ENCODE assay signal across 3 cellular contexts in genomic region chr13:44763604-44764311, GRCh38.
TF ChIP-seq lines count a peak whose summit lies in the region.

No MANE protein-coding gene starts in this region.

TF ChIP-seq in GM23338, 12 proteins besides CTCF, POLR2A, EP300 and RAD21:
- TF ChIP-seq ZNF114 (CRISPR knock-in tag; IDR thresholded peaks at IDR 0.05) = no peak
- no peak for TF ChIP-seq EZH2 (IDR thresholded peaks at IDR 0.05; ENCODE audit: low read depth, unreplicated experiment)
- TF ChIP-seq NANOG (IDR thresholded peaks at IDR 0.05; ENCODE audit: borderline replicate concordance) = no peak
- TF ChIP-seq ZNF331 (CRISPR knock-in tag; IDR thresholded peaks at IDR 0.05; ENCODE audit: low read depth) = no peak
- TF ChIP-seq REST (IDR thresholded peaks at IDR 0.05; ENCODE audit: unreplicated experiment) = no peak
TF ChIP-seq in GM23338: peak in this region for 0.

TF ChIP-seq in H1, 55 proteins besides CTCF, POLR2A, EP300 and RAD21:
- no peak for TF ChIP-seq KDM5A (IDR thresholded peaks at IDR 0.05; ENCODE audit: low read length)
- no peak for TF ChIP-seq GTF2F1 (IDR thresholded peaks at IDR 0.05; ENCODE audit: borderline replicate concordance, low read depth, low read length)
- TF ChIP-seq NANOG (IDR thresholded peaks at IDR 0.05; ENCODE audit: insufficient read depth, low read depth, low read length, poor library complexity, severe bottlenecking) = no peak
- TF ChIP-seq MAX (IDR thresholded peaks at IDR 0.05) = 0 out of 2 replicates have a peak, but pooled peaks have one; percentile 48
- TF ChIP-seq SIN3A (conservative IDR thresholded peaks at IDR 0.05 in 1 of 2, IDR thresholded peaks at IDR 0.05 in 1 of 2; ENCODE audit: low read depth in 1 of 2, low read length in 2 of 2) = no peak
- 0 out of 2 replicates have a peak, but pooled peaks have one; percentile 25 for TF ChIP-seq E2F6 (IDR thresholded peaks at IDR 0.05)
- TF ChIP-seq ZNF274 (IDR thresholded peaks at IDR 0.05; ENCODE audit: borderline replicate concordance, extremely low read depth, low read length) = no peak
- TF ChIP-seq ATF2 (IDR thresholded peaks at IDR 0.05; ENCODE audit: low read length) = no peak
- no peak for TF ChIP-seq SAP30 (IDR thresholded peaks at IDR 0.05; ENCODE audit: insufficient read depth, insufficient replicate concordance, low read length)
- TF ChIP-seq SRF (IDR thresholded peaks at IDR 0.05; ENCODE audit: low read depth, low read length) = no peak
- no peak for TF ChIP-seq RNF2 (IDR thresholded peaks at IDR 0.05; ENCODE audit: borderline replicate concordance, low read depth, low read length, missing control alignments, poor library complexity, severe bottlenecking)

TF ChIP-seq in HepG2, 621 proteins besides CTCF, POLR2A, EP300 and RAD21:
- TF ChIP-seq ZNF557 (CRISPR knock-in tag; IDR thresholded peaks at IDR 0.05) = no peak
- no peak for TF ChIP-seq DNMT3B (CRISPR knock-in tag; conservative IDR thresholded peaks at IDR 0.05)
- TF ChIP-seq ZSCAN29 (CRISPR knock-in tag; conservative IDR thresholded peaks at IDR 0.05) = no peak
- no peak for TF ChIP-seq TIGD3 (CRISPR knock-in tag; IDR thresholded peaks at IDR 0.05; ENCODE audit: borderline replicate concordance)
- no peak for TF ChIP-seq JARID2 (CRISPR knock-in tag; IDR thresholded peaks at IDR 0.05; ENCODE audit: insufficient replicate concordance)
- TF ChIP-seq ZNF230 (CRISPR knock-in tag; IDR thresholded peaks at IDR 0.05) = no peak
- TF ChIP-seq TEF (CRISPR knock-in tag; IDR thresholded peaks at IDR 0.05) = no peak
- TF ChIP-seq KLF9 (CRISPR knock-in tag; IDR thresholded peaks at IDR 0.05; ENCODE audit: low read depth) = no peak
- no peak for TF ChIP-seq ZBTB1 (CRISPR knock-in tag; IDR thresholded peaks at IDR 0.05; ENCODE audit: borderline replicate concordance)
- TF ChIP-seq MIER3 (CRISPR knock-in tag; IDR thresholded peaks at IDR 0.05; ENCODE audit: borderline replicate concordance) = no peak
- no peak for TF ChIP-seq GPN1 (CRISPR knock-in tag; IDR thresholded peaks at IDR 0.05; ENCODE audit: borderline replicate concordance)
- no peak for TF ChIP-seq ZFYVE20 (CRISPR knock-in tag; IDR thresholded peaks at IDR 0.05; ENCODE audit: borderline replicate concordance, low read depth)
- no peak for TF ChIP-seq ZNF562 (CRISPR knock-in tag; IDR thresholded peaks at IDR 0.05; ENCODE audit: borderline replicate concordance)
- no peak for TF ChIP-seq CBX2 (IDR thresholded peaks at IDR 0.05; ENCODE audit: low read depth, low read length)
- TF ChIP-seq CBX2 (CRISPR knock-in tag; IDR thresholded peaks at IDR 0.05; ENCODE audit: low read depth) = no peak
- TF ChIP-seq ZNF136 (CRISPR knock-in tag; IDR thresholded peaks at IDR 0.05; ENCODE audit: low read depth) = no peak
- no peak for TF ChIP-seq NFE2L2 (IDR thresholded peaks at IDR 0.05; ENCODE audit: low read length)
